1 cellular context compared by ENCODE assay signal in genomic region chr1:228082975-228083870, GRCh38.
A peak's percentile ranks its signal among the peaks of the same experiment; 100 is the strongest.
TF ChIP-seq lines count a peak whose summit lies in the region.

No MANE protein-coding gene starts in this region.

TF ChIP-seq in HepG2, 621 proteins besides CTCF, POLR2A, EP300 and RAD21 (continued from another document and continues in another):
- TF ChIP-seq, protein P1, sequence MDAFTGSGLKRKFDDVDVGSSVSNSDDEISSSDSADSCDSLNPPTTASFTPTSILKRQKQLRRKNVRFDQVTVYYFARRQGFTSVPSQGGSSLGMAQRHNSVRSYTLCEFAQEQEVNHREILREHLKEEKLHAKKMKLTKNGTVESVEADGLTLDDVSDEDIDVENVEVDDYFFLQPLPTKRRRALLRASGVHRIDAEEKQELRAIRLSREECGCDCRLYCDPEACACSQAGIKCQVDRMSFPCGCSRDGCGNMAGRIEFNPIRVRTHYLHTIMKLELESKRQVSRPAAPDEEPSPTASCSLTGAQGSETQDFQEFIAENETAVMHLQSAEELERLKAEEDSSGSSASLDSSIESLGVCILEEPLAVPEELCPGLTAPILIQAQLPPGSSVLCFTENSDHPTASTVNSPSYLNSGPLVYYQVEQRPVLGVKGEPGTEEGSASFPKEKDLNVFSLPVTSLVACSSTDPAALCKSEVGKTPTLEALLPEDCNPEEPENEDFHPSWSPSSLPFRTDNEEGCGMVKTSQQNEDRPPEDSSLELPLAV (CRISPR knock-in tag; conservative IDR thresholded peaks at IDR 0.05; ENCODE audit: low read depth) = no peak; the same call in 1 of the 2 replicates
- TF ChIP-seq, protein P2, sequence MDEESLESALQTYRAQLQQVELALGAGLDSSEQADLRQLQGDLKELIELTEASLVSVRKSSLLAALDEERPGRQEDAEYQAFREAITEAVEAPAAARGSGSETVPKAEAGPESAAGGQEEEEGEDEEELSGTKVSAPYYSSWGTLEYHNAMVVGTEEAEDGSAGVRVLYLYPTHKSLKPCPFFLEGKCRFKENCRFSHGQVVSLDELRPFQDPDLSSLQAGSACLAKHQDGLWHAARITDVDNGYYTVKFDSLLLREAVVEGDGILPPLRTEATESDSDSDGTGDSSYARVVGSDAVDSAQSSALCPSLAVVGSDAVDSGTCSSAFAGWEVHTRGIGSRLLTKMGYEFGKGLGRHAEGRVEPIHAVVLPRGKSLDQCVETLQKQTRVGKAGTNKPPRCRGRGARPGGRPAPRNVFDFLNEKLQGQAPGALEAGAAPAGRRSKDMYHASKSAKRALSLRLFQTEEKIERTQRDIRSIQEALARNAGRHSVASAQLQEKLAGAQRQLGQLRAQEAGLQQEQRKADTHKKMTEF (CRISPR knock-in tag; IDR thresholded peaks at IDR 0.05) = no peak
- TF ChIP-seq SP5 (CRISPR knock-in tag; IDR thresholded peaks at IDR 0.05; ENCODE audit: borderline replicate concordance, low read depth) = no peak
- no peak for TF ChIP-seq NR3C1 (CRISPR knock-in tag; IDR thresholded peaks at IDR 0.05)
- no peak for TF ChIP-seq CBX2 (IDR thresholded peaks at IDR 0.05; ENCODE audit: low read depth, low read length)
- no peak for TF ChIP-seq CBX2 (CRISPR knock-in tag; IDR thresholded peaks at IDR 0.05; ENCODE audit: low read depth)
- TF ChIP-seq, protein P3, sequence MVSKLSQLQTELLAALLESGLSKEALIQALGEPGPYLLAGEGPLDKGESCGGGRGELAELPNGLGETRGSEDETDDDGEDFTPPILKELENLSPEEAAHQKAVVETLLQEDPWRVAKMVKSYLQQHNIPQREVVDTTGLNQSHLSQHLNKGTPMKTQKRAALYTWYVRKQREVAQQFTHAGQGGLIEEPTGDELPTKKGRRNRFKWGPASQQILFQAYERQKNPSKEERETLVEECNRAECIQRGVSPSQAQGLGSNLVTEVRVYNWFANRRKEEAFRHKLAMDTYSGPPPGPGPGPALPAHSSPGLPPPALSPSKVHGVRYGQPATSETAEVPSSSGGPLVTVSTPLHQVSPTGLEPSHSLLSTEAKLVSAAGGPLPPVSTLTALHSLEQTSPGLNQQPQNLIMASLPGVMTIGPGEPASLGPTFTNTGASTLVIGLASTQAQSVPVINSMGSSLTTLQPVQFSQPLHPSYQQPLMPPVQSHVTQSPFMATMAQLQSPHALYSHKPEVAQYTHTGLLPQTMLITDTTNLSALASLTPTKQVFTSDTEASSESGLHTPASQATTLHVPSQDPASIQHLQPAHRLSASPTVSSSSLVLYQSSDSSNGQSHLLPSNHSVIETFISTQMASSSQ (IDR thresholded peaks at IDR 0.05; ENCODE audit: low read depth) = peak; percentile 61
- TF ChIP-seq, protein P3 (CRISPR knock-in tag; IDR thresholded peaks at IDR 0.05; ENCODE audit: borderline replicate concordance) = 0 out of 2 replicates have a peak, but pooled peaks have one; percentile 26
- TF ChIP-seq MTF1 (CRISPR knock-in tag; IDR thresholded peaks at IDR 0.05) = no peak
- TF ChIP-seq ERF (CRISPR knock-in tag; IDR thresholded peaks at IDR 0.05) = no peak
- TF ChIP-seq ARID2 (CRISPR knock-in tag; IDR thresholded peaks at IDR 0.05; ENCODE audit: borderline replicate concordance) = no peak
- peak; percentile 68 for TF ChIP-seq ZNF687 (CRISPR knock-in tag; IDR thresholded peaks at IDR 0.05)
- TF ChIP-seq ZNF775 (CRISPR knock-in tag; IDR thresholded peaks at IDR 0.05; ENCODE audit: borderline replicate concordance) = no peak
- no peak for TF ChIP-seq ZNF83 (CRISPR knock-in tag; IDR thresholded peaks at IDR 0.05; ENCODE audit: borderline replicate concordance)
- no peak for TF ChIP-seq ZNF878 (CRISPR knock-in tag; IDR thresholded peaks at IDR 0.05)
- no peak for TF ChIP-seq SIN3B (IDR thresholded peaks at IDR 0.05; ENCODE audit: low read length)
- no peak for TF ChIP-seq ONECUT2 (CRISPR knock-in tag; IDR thresholded peaks at IDR 0.05)
- no peak for TF ChIP-seq HDAC6 (IDR thresholded peaks at IDR 0.05; ENCODE audit: low read depth, low read length)
- peak; percentile 3; the same call in 1 of the 2 replicates for TF ChIP-seq ATF7-NPFF (CRISPR knock-in tag; IDR thresholded peaks at IDR 0.05; ENCODE audit: low read depth)
- peak; percentile 18; the same call in 1 of the 2 replicates for TF ChIP-seq MXD4 (CRISPR knock-in tag; IDR thresholded peaks at IDR 0.05)
- TF ChIP-seq ATF1 (CRISPR knock-in tag; IDR thresholded peaks at IDR 0.05) = no peak
- no peak for TF ChIP-seq CCAR2 (optimal IDR thresholded peaks at IDR 0.05; ENCODE audit: low read depth, low read length)
- TF ChIP-seq ZNF230 (CRISPR knock-in tag; IDR thresholded peaks at IDR 0.05) = peak; percentile 17; the same call in 1 of the 2 replicates
- 0 out of 2 replicates have a peak, but pooled peaks have one; percentile 0 for TF ChIP-seq ZNF788 (CRISPR knock-in tag; IDR thresholded peaks at IDR 0.05; ENCODE audit: borderline replicate concordance)
- no peak for TF ChIP-seq ZNF674 (CRISPR knock-in tag; IDR thresholded peaks at IDR 0.05; ENCODE audit: low read depth)
- TF ChIP-seq ZNF225 (CRISPR knock-in tag; IDR thresholded peaks at IDR 0.05) = peak; percentile 32; the same call in 1 of the 2 replicates
- TF ChIP-seq SNAPC5 (CRISPR knock-in tag; IDR thresholded peaks at IDR 0.05; ENCODE audit: borderline replicate concordance) = no peak
- no peak for TF ChIP-seq ZNF543 (CRISPR knock-in tag; IDR thresholded peaks at IDR 0.05)
- TF ChIP-seq ZNF30 (CRISPR knock-in tag; IDR thresholded peaks at IDR 0.05) = peak; percentile 21; the same call in 1 of the 2 replicates
- TF ChIP-seq TCF7L2 (IDR thresholded peaks at IDR 0.05; ENCODE audit: low read depth, low read length) = no peak
- TF ChIP-seq, protein P4, sequence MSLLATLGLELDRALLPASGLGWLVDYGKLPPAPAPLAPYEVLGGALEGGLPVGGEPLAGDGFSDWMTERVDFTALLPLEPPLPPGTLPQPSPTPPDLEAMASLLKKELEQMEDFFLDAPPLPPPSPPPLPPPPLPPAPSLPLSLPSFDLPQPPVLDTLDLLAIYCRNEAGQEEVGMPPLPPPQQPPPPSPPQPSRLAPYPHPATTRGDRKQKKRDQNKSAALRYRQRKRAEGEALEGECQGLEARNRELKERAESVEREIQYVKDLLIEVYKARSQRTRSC (CRISPR knock-in tag; IDR thresholded peaks at IDR 0.05; ENCODE audit: low read depth) = no peak
- TF ChIP-seq, protein P5, sequence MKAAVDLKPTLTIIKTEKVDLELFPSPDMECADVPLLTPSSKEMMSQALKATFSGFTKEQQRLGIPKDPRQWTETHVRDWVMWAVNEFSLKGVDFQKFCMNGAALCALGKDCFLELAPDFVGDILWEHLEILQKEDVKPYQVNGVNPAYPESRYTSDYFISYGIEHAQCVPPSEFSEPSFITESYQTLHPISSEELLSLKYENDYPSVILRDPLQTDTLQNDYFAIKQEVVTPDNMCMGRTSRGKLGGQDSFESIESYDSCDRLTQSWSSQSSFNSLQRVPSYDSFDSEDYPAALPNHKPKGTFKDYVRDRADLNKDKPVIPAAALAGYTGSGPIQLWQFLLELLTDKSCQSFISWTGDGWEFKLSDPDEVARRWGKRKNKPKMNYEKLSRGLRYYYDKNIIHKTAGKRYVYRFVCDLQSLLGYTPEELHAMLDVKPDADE (CRISPR knock-in tag; IDR thresholded peaks at IDR 0.05) = no peak
- peak; percentile 4; the same call in 1 of the 2 replicates for TF ChIP-seq MYC (CRISPR knock-in tag; IDR thresholded peaks at IDR 0.05; ENCODE audit: borderline replicate concordance)
- TF ChIP-seq GPBP1L1 (CRISPR knock-in tag; IDR thresholded peaks at IDR 0.05) = no peak
- no peak for TF ChIP-seq FIP1L1 (IDR thresholded peaks at IDR 0.05; ENCODE audit: borderline replicate concordance, insufficient read depth, low read depth, low read length)
- TF ChIP-seq NBN (conservative IDR thresholded peaks at IDR 0.05) = no peak
- no peak; the same call in 1 of the 2 replicates for TF ChIP-seq ZNF773 (CRISPR knock-in tag; IDR thresholded peaks at IDR 0.05; ENCODE audit: borderline replicate concordance)
- TF ChIP-seq ZNF569 (CRISPR knock-in tag; IDR thresholded peaks at IDR 0.05; ENCODE audit: borderline replicate concordance) = no peak
- TF ChIP-seq HOXA3 (CRISPR knock-in tag; IDR thresholded peaks at IDR 0.05) = peak; percentile 42
- no peak for TF ChIP-seq ZNF782 (CRISPR knock-in tag; IDR thresholded peaks at IDR 0.05; ENCODE audit: borderline replicate concordance)
- TF ChIP-seq TEAD2 (CRISPR knock-in tag; IDR thresholded peaks at IDR 0.05) = no peak
- TF ChIP-seq HNRNPL (IDR thresholded peaks at IDR 0.05; ENCODE audit: low read depth, low read length) = 0 out of 2 replicates have a peak, but pooled peaks have one; percentile 43
- no peak for TF ChIP-seq LBX2 (CRISPR knock-in tag; IDR thresholded peaks at IDR 0.05; ENCODE audit: borderline replicate concordance)
- TF ChIP-seq SRY (CRISPR knock-in tag; IDR thresholded peaks at IDR 0.05) = peak; percentile 30; the same call in 1 of the 2 replicates
- TF ChIP-seq, protein P6, sequence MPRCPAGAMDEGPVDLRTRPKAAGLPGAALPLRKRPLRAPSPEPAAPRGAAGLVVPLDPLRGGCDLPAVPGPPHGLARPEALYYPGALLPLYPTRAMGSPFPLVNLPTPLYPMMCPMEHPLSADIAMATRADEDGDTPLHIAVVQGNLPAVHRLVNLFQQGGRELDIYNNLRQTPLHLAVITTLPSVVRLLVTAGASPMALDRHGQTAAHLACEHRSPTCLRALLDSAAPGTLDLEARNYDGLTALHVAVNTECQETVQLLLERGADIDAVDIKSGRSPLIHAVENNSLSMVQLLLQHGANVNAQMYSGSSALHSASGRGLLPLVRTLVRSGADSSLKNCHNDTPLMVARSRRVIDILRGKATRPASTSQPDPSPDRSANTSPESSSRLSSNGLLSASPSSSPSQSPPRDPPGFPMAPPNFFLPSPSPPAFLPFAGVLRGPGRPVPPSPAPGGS (CRISPR knock-in tag; IDR thresholded peaks at IDR 0.05) = no peak
- no peak for TF ChIP-seq E2F2 (CRISPR knock-in tag; IDR thresholded peaks at IDR 0.05; ENCODE audit: borderline replicate concordance)
- TF ChIP-seq POLR2AphosphoS5 (IDR thresholded peaks at IDR 0.05; ENCODE audit: low read depth, low read length) = peak; percentile 51; the same call in 1 of the 2 replicates
- no peak for TF ChIP-seq ZFP1 (CRISPR knock-in tag; IDR thresholded peaks at IDR 0.05)
- 0 out of 2 replicates have a peak, but pooled peaks have one; percentile 18 for TF ChIP-seq SALL1 (CRISPR knock-in tag; IDR thresholded peaks at IDR 0.05)
- no peak for TF ChIP-seq ADNP (CRISPR knock-in tag; IDR thresholded peaks at IDR 0.05)
- no peak for TF ChIP-seq JUND (CRISPR knock-in tag; IDR thresholded peaks at IDR 0.05)
